21 cellular contexts compared by ENCODE assay signal in the genomic region with DNA sequence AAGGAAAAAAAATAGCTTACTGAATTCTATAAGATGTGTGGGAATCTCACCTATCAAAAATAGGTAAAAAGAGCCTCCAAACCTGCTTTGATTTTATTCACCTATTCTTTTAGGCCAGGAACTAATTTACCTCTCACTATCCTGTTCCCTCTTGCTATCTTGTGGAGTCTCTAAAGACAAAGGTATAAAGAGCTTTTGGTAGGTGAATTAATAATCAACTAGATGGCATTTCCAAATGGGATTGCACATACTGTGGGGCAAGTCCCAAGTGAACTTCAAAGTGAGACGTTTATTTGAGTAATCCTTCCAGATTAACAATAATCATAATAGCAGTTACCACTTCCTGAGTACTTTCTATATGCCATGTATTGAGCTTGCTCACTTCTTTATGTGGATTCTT. TPM values are rescaled to one million over a fixed set of nuclear protein-coding genes. Genes with fewer than 3 reads are reported as not detected.
DNase-seq lines count a peak whose midpoint lies in the region; ATAC-seq and TF ChIP-seq lines count a peak whose summit lies in the region.
"Had no signal": no experiment of that assay in that cellular context is flagged by ENCODE, and none has a peak within 500 bp of the region (broad histone marks: within the 10 kb centered on the region; RNA-seq: fewer than 3 reads in every experiment).

No MANE protein-coding gene starts in this region.

- peaks cover 0 to 29% (median 3%) of the 10 kb centered on the region in 4 donors for H3K36me3 ChIP-seq in right lobe of liver

- peaks cover 39% of the 10 kb centered on the region for H3K4me1 Mint-ChIP-seq in activated naive CD8-positive, alpha-beta T cell (ENCODE audit: low read depth)
- H3K4me1 Mint-ChIP-seq in activated naive CD8-positive, alpha-beta T cell treated with anti-CD3 and anti-CD28 coated beads for 36 hours, result peaks cover 29% of the 10 kb centered on the region
- H3K4me1 Mint-ChIP-seq in T-helper 17 cell (peaks cover 30% of the 10 kb centered on the region), osteocyte (ENCODE audit: unreplicated experiment) (peaks cover 27% of the 10 kb centered on the region)

- H3K27me3 Mint-ChIP-seq in activated naive CD8-positive, alpha-beta T cell, result no peaks in the 10 kb centered on the region
- no peaks in the 10 kb centered on the region for H3K27me3 Mint-ChIP-seq in activated naive CD8-positive, alpha-beta T cell treated with anti-CD3 and anti-CD28 coated beads for 36 hours
- H3K27me3 Mint-ChIP-seq in T-helper 17 cell (no peaks in the 10 kb centered on the region), osteocyte (ENCODE audit: unreplicated experiment) (no peaks in the 10 kb centered on the region)
- H3K27me3 Mint-ChIP-seq: activated CD8-positive, alpha-beta T cell treated with anti-CD3 and anti-CD28 coated beads for 36 hours; IgD-negative memory B cell; stimulated activated naive B cell treated with anti-CD40 and anti-IgM and Interleukin-4, amounts not matched to agents 10 μg/mL and 1 μg/mL and 100 μg/mL, for 72 hours had no signal

- no peaks in the 10 kb centered on the region for H3K9me3 Mint-ChIP-seq in activated naive CD8-positive, alpha-beta T cell (ENCODE audit: low read depth)
- no peaks in the 10 kb centered on the region for H3K9me3 Mint-ChIP-seq in activated naive CD8-positive, alpha-beta T cell treated with anti-CD3 and anti-CD28 coated beads for 36 hours
- H3K9me3 Mint-ChIP-seq in osteocyte (ENCODE audit: unreplicated experiment), result no peaks in the 10 kb centered on the region
- H3K9me3 Mint-ChIP-seq: activated CD8-positive, alpha-beta T cell treated with anti-CD3 and anti-CD28 coated beads for 36 hours; activated T-helper 2 cell treated with anti-CD3 and anti-CD28 coated beads, Interferon-gamma antibody, Interleukin-2, Interleukin-4, amounts not matched to agents 10 μg/mL and 5 μg/mL and 100 μg/mL, durations not matched to agents 14 hours and 24 hours and 36 hours; H9; IgD-negative memory B cell; stimulated activated naive B cell treated with anti-CD40 and anti-IgM and Interleukin-4, amounts not matched to agents 10 μg/mL and 1 μg/mL and 100 μg/mL, for 72 hours had no signal

- no peaks in the 10 kb centered on the region for H3K27me3 ChIP-seq in right lobe of liver
- H3K27me3 ChIP-seq: heart left ventricle, right atrium auricular region, tibial artery had no signal

- intact Hi-C loops in right lobe of liver (cut with DNase I), result no loop called here
- intact Hi-C loops in left colon (cut with DNase I, micrococcal nuclease), result no loop called here

- peaks cover 6% of the 10 kb centered on the region for H3K36me3 Mint-ChIP-seq in activated naive CD8-positive, alpha-beta T cell
- H3K36me3 Mint-ChIP-seq in activated naive CD8-positive, alpha-beta T cell treated with anti-CD3 and anti-CD28 coated beads for 36 hours, result peaks cover 14% of the 10 kb centered on the region
- H3K36me3 Mint-ChIP-seq in T-helper 17 cell (ENCODE audit: low read depth), result peaks cover 7% of the 10 kb centered on the region
- H3K36me3 Mint-ChIP-seq in osteocyte (ENCODE audit: unreplicated experiment), result peaks cover 35% of the 10 kb centered on the region

- H3K4me1 ChIP-seq in right lobe of liver, result peaks cover 0 to 31% (median 10%) of the 10 kb centered on the region in 4 donors

- peak overlapping the region in 2 of 3 donors; percentile 92 for H3K4me3 ChIP-seq in right lobe of liver
- H3K4me3 ChIP-seq: right atrium auricular region had no signal

- H3K9me3 ChIP-seq in T-helper 17 cell (ENCODE audit: control insufficient read depth, low read length, poor library complexity, severe bottlenecking) (no peaks in the 10 kb centered on the region), right lobe of liver (no peaks in the 10 kb centered on the region)
- H3K9me3 ChIP-seq: heart left ventricle, right atrium auricular region, tibial artery had no signal

- TF ChIP-seq POLR2A in right lobe of liver (IDR thresholded peaks at IDR 0.05), result peak; percentile 74

- peak overlapping the region; percentile 39 to 99 (median 99) for H3K27ac ChIP-seq in right lobe of liver
- H3K27ac ChIP-seq: heart left ventricle, right atrium auricular region, tibial artery had no signal

- no peak for TF ChIP-seq CTCF in right lobe of liver (IDR thresholded peaks at IDR 0.05)
- TF ChIP-seq CTCF in osteocyte (IDR thresholded peaks at IDR 0.05), result no peak

- WGBS in right lobe of liver (ENCODE audit: insufficient coverage, low coverage, low lambda C conversion rate, missing lambda C conversion rate), result 4% methylated on average over 1 of the region's 1 CpG

- H3K4me3 Mint-ChIP-seq in activated naive CD8-positive, alpha-beta T cell, result peak overlapping the region; percentile 44
- no peak overlapping the region for H3K4me3 Mint-ChIP-seq in activated naive CD8-positive, alpha-beta T cell treated with anti-CD3 and anti-CD28 coated beads for 36 hours
- H3K4me3 Mint-ChIP-seq in T-helper 17 cell, result peak overlapping the region; percentile 64
- H3K4me3 Mint-ChIP-seq in osteocyte (ENCODE audit: unreplicated experiment), result no peak overlapping the region
- H3K4me3 Mint-ChIP-seq: stimulated activated naive B cell treated with anti-CD40 and anti-IgM and Interleukin-4, amounts not matched to agents 10 μg/mL and 1 μg/mL and 100 μg/mL, for 72 hours had no signal

- no peak for DNase-seq in activated naive CD8-positive, alpha-beta T cell treated with anti-CD3 and anti-CD28 coated beads for 36 hours
- DNase-seq in T-helper 17 cell, result no peak
- DNase-seq in right lobe of liver, result no peak
- DNase-seq in central memory CD4-positive, alpha-beta T cell, result no peak
- DNase-seq in left colon, result no peak
- DNase-seq in osteocyte (ENCODE audit: extremely low spot score, unreplicated experiment), result no peak
- DNase-seq: activated CD8-positive, alpha-beta T cell treated with anti-CD3 and anti-CD28 coated beads for 36 hours; effector memory CD4-positive, alpha-beta T cell; EL; H9; heart left ventricle; mesendoderm; MV-4-11; NCI-H187 treated with DMSO at 0.1 percent for 48 hours; stimulated activated naive B cell treated with anti-CD40 and anti-IgM and Interleukin-4, amounts not matched to agents 10 μg/mL and 1 μg/mL and 100 μg/mL, for 72 hours; tibial artery had no signal

- peak overlapping the region; percentile 38 for H3K27ac Mint-ChIP-seq in activated naive CD8-positive, alpha-beta T cell
- no peak overlapping the region for H3K27ac Mint-ChIP-seq in activated naive CD8-positive, alpha-beta T cell treated with anti-CD3 and anti-CD28 coated beads for 36 hours
- H3K27ac Mint-ChIP-seq in T-helper 17 cell (peak overlapping the region; percentile 94), osteocyte (ENCODE audit: unreplicated experiment) (no peak overlapping the region)
- H3K27ac Mint-ChIP-seq: activated T-helper 2 cell treated with anti-CD3 and anti-CD28 coated beads, Interferon-gamma antibody, Interleukin-2, Interleukin-4, amounts not matched to agents 10 μg/mL and 5 μg/mL and 100 μg/mL, durations not matched to agents 14 hours and 24 hours and 36 hours; H9; stimulated activated naive B cell treated with anti-CD40 and anti-IgM and Interleukin-4, amounts not matched to agents 10 μg/mL and 1 μg/mL and 100 μg/mL, for 72 hours had no signal

- ATAC-seq in T-helper 17 cell (no peak), right lobe of liver (peak; percentile 43 to 59 (median 46)), HG03521 (IDR thresholded peaks at IDR 0.05; ENCODE audit: unreplicated experiment) (no peak), left colon (no peak)
- ATAC-seq: activated CD8-positive, alpha-beta T cell treated with anti-CD3 and anti-CD28 coated beads for 36 hours; heart left ventricle; stimulated activated naive B cell treated with anti-CD40 and anti-IgM and Interleukin-4, amounts not matched to agents 10 μg/mL and 1 μg/mL and 100 μg/mL, for 72 hours had no signal

RNA-seq across cellular contexts. Expression of gene FAM8A1, which starts 2.8 kb away (rescaled TPM):
- 1 to 10 TPM; 3.8 to 4.0 TPM for total RNA-seq in activated naive CD8-positive, alpha-beta T cell treated with anti-CD3 and anti-CD28 coated beads for 36 hours
- total RNA-seq in T-helper 17 cell (10 to 100 TPM; 13.0 to 15.8 TPM), right lobe of liver (10 to 100 TPM; 27.5 to 51.4 (median 41.3) TPM), left colon (10 to 100 TPM; 39.2 to 44.9 TPM), osteocyte (32.0 and 32.2 TPM in 2 replicates)

Comparison
In these comparisons a context has a peak if more than half of its experiments do, and no peak if none do; other contexts are left out.
1. H3K27ac Mint-ChIP-seq: peak in activated naive CD8-positive, alpha-beta T cell (single experiment) and T-helper 17 cell (single experiment); none in activated naive CD8-positive, alpha-beta T cell treated with anti-CD3 and anti-CD28 coated beads for 36 hours (single experiment) and osteocyte (single experiment).
2. H3K4me3 Mint-ChIP-seq: peak in activated naive CD8-positive, alpha-beta T cell (single experiment) and T-helper 17 cell (single experiment); none in activated naive CD8-positive, alpha-beta T cell treated with anti-CD3 and anti-CD28 coated beads for 36 hours (single experiment) and osteocyte (single experiment).
3. ATAC-seq: peak in right lobe of liver (4 of 4); none in T-helper 17 cell (single experiment), HG03521 (single experiment) and left colon (single experiment).